15 cellular contexts compared by ENCODE assay signal in the genomic region with DNA sequence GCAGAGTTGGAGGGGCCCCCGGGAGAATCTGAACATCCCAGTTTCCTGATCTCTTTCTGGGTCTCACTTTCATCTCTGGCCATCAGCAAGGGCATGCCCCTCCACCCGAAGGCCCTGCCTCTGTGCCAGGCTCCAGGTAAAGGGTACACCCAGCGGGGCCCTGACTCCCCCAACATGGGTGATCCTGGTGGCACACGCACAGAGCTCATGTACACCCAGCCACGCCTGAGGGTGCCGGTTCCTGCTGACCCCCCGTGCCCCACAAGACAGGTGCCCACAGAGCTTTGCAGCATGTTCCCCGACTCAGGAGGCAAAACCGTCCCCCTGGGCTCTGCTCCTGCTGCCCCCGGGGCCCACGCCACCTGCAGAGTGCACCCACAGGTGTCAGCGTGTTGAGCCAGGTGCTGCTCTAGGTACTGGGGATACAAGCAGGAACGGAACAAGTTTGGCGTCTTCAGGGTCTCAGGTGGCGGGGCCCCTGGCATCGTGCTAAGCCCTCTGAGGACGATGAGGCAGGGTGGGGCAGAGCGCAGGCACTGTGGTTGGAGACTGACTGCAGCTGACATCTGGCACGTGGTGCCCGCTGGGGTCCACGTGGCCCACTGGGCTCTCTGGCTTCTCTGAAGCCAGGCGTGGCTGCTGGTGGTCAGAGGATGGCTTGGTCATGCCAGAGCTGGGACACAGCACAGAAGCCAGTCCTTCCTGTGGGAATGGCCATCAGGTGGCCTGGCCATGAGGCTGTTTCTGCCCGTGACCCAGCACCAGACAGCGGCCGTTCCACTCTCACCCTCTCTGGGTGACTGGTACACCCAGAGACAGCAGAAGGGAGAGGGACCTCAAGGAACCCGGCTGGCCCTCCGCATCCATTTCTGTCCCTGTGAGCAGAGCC. TPM values are rescaled to one million over a fixed set of nuclear protein-coding genes. Genes with fewer than 3 reads are reported as not detected.
DNase-seq lines count a peak whose midpoint lies in the region; TF ChIP-seq lines count a peak whose summit lies in the region.
"Had no signal": no experiment of that assay in that cellular context is flagged by ENCODE, and none has a peak within 500 bp of the region (broad histone marks: within the 10 kb centered on the region; RNA-seq: fewer than 3 reads in every experiment).

No MANE protein-coding gene starts in this region.

- H3K4me1 Mint-ChIP-seq in brain (peaks cover 43% of the 10 kb centered on the region), nephron progenitor cell (peaks cover 22% of the 10 kb centered on the region)

- H3K4me1 ChIP-seq in right atrium auricular region = peaks cover 0 to 69% of the 10 kb centered on the region in 2 donors

- no peaks in the 10 kb centered on the region for H3K9me3 ChIP-seq in right atrium auricular region

- no peak for TF ChIP-seq CTCF in brain (conservative IDR thresholded peaks at IDR 0.05)
- no peak for TF ChIP-seq CTCF in right atrium auricular region (IDR thresholded peaks at IDR 0.05)
- no peak for TF ChIP-seq CTCF in nephron progenitor cell (IDR thresholded peaks at IDR 0.05)

- no peaks in the 10 kb centered on the region for H3K27me3 ChIP-seq in right atrium auricular region

- H3K36me3 ChIP-seq in right atrium auricular region = no peaks in the 10 kb centered on the region

- H3K27ac ChIP-seq in right atrium auricular region = peak overlapping the region; percentile 90 to 98
- H3K27ac ChIP-seq: C4-2B had no signal

- no peak overlapping the region for H3K4me3 ChIP-seq in right atrium auricular region

- H3K4me3 Mint-ChIP-seq in brain = no peak overlapping the region
- H3K4me3 Mint-ChIP-seq in nephron progenitor cell = no peak overlapping the region
- H3K4me3 Mint-ChIP-seq: H9 had no signal

- H3K27ac Mint-ChIP-seq in brain = peak overlapping the region in 3 of 5 experiments; percentile 45 to 76 (median 65)
- H3K27ac Mint-ChIP-seq in nephron progenitor cell = no peak overlapping the region

- DNase-seq in right atrium auricular region (ENCODE audit: low spot score) (no peak), superior temporal gyrus (ENCODE audit: extremely low spot score) (peak; percentile 65), CD1c-positive myeloid dendritic cell (ENCODE audit: extremely low spot score) (no peak), nephron progenitor cell (no peak), NCI-H82 treated with DMSO at 0.1 percent for 48 hours (lab: John Stamatoyannopoulos, UW; ENCODE audit: unreplicated experiment) (no peak)
- DNase-seq: activated CD8-positive, alpha-beta memory T cell treated with anti-CD3 and anti-CD28 coated beads, Interleukin-2, amount 50 U/mL, for 48 hours; activated naive CD4-positive, alpha-beta T cell treated with anti-CD3 and anti-CD28 coated beads, Interleukin-2, amount 50 U/mL, for 16 hours; DMS79; H9; islet precursor cell; NCI-H1436 treated with DMSO at 0.1 percent for 48 hours; stimulated activated CD4-positive, alpha-beta T cell treated with anti-CD3 and anti-CD28 coated beads, Interleukin-4, amount 100 ng/mL, for 1 hour; T-helper 1 cell had no signal

- H3K9me3 Mint-ChIP-seq in brain (no peaks in the 10 kb centered on the region), nephron progenitor cell (no peaks in the 10 kb centered on the region)
- H3K9me3 Mint-ChIP-seq: H9 had no signal

- H3K36me3 Mint-ChIP-seq in brain = no peaks in the 10 kb centered on the region
- no peaks in the 10 kb centered on the region for H3K36me3 Mint-ChIP-seq in nephron progenitor cell (ENCODE audit: low read depth)

- H3K27me3 Mint-ChIP-seq in brain (peaks cover 3% of the 10 kb centered on the region), nephron progenitor cell (ENCODE audit: low read depth, poor library complexity) (peaks cover 3% of the 10 kb centered on the region)

RNA-seq across cellular contexts. Expression of a gene that starts 13.8 kb away (rescaled TPM):
- 19.6 TPM for polyA plus RNA-seq in brain (ENCODE audit: insufficient read depth, low read depth, low replicate concordance)
- total RNA-seq in right atrium auricular region = 10 to 100 TPM; 16.1 to 17.7 TPM

RNA-seq across cellular contexts. Expression of a gene that starts 14.1 kb away (rescaled TPM):
- polyA plus RNA-seq in brain (ENCODE audit: insufficient read depth, low read depth, low replicate concordance) = 83.6 TPM
- total RNA-seq in right atrium auricular region = 10 to 100 TPM; 21.3 to 53.2 TPM

RNA-seq across cellular contexts. Expression of a gene that starts 19.7 kb away (rescaled TPM):
- 17.1 TPM for polyA plus RNA-seq in brain (ENCODE audit: insufficient read depth, low read depth, low replicate concordance)
- 1 to 10 TPM; 4.4 to 7.4 TPM for total RNA-seq in right atrium auricular region

RNA-seq across cellular contexts. Expression of a gene that starts 26.1 kb away (rescaled TPM):
- 2,462 TPM for polyA plus RNA-seq in brain (ENCODE audit: insufficient read depth, low read depth, low replicate concordance)
- total RNA-seq in right atrium auricular region = 100 to 1,000 TPM; 546 to 707 TPM
